In the genomic region with DNA sequence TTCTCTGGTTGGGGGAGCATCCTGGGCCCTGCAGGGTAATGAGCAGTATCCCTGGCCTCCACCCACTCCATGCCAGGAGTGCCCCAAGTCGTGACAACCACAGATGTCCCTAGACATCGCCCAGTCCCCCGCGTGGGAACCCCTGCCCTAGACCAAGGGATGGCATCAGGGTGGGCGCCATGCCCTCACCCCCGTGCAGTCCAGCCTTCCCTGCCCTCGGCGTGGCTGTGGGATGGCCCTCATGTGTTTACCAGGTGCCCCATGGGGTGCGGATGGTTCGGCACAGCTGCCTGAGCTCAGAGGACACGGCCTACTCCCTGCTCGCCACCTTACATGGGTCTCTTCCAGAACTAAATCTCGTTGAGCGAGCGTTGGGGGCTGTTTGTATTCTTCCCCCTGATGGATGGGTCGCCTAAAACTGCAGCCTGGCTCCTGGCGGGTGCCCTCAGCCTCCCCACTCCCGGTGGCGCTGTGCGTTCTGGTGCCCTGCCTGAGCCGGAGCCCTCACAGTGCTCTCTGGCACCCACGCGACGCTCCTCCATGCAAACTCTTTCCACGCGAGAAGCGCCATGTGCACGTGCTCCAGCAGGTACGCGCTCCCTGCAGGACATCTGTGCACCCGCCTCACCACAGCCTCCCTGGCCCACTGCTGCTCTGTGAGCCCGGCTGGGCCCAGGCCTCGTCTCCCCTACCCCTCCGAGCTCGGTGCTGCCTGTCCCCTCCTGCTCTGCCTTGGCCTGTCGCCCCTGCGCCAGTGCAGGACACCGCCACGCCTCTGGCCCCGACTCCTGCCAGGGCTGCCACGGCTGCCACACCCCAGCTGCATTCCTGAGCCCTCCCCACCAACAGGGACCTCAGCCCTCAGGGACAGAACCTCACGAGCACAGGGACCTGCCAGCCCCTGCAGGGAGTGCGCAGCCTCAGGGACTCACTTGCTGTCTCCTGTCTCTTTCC, we compare ENCODE assay signal across 1 cellular context.
TF ChIP-seq lines count a peak whose summit lies in the region.

No MANE protein-coding gene starts in this region.

TF ChIP-seq in H1, 55 proteins besides CTCF, POLR2A, EP300 and RAD21:
- TF ChIP-seq CHD2 (IDR thresholded peaks at IDR 0.05; ENCODE audit: low read length), result no peak
- TF ChIP-seq BACH1 (IDR thresholded peaks at IDR 0.05; ENCODE audit: low read length), result no peak
- no peak for TF ChIP-seq SUZ12 (IDR thresholded peaks at IDR 0.05; ENCODE audit: low read length)
- no peak for TF ChIP-seq BCL11A (IDR thresholded peaks at IDR 0.05; ENCODE audit: low read depth in 2 of 2, low read length in 2 of 2)
- no peak for TF ChIP-seq TAF7 (optimal IDR thresholded peaks at IDR 0.05; ENCODE audit: borderline replicate concordance, low read depth, low read length)
- TF ChIP-seq CREB1 (IDR thresholded peaks at IDR 0.05), result no peak
- TF ChIP-seq, protein P1, sequence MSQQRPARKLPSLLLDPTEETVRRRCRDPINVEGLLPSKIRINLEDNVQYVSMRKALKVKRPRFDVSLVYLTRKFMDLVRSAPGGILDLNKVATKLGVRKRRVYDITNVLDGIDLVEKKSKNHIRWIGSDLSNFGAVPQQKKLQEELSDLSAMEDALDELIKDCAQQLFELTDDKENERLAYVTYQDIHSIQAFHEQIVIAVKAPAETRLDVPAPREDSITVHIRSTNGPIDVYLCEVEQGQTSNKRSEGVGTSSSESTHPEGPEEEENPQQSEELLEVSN (IDR thresholded peaks at IDR 0.05), result no peak
- TF ChIP-seq RNF2 (IDR thresholded peaks at IDR 0.05; ENCODE audit: borderline replicate concordance, low read depth, low read length, missing control alignments, poor library complexity, severe bottlenecking), result no peak
- no peak for TF ChIP-seq KDM4A (IDR thresholded peaks at IDR 0.05; ENCODE audit: low read depth, low read length, severe bottlenecking)
- no peak for TF ChIP-seq KDM5A (IDR thresholded peaks at IDR 0.05; ENCODE audit: low read length)
- no peak for TF ChIP-seq SP2 (IDR thresholded peaks at IDR 0.05; ENCODE audit: low read length)
- no peak for TF ChIP-seq POU5F1 (IDR thresholded peaks at IDR 0.05; ENCODE audit: low read depth, low read length)
- no peak for TF ChIP-seq ATF2 (IDR thresholded peaks at IDR 0.05; ENCODE audit: low read length)
- TF ChIP-seq PHF8 (conservative IDR thresholded peaks at IDR 0.05; ENCODE audit: low read depth, low read length), result no peak
- no peak for TF ChIP-seq HDAC2 (IDR thresholded peaks at IDR 0.05; ENCODE audit: borderline replicate concordance in 1 of 2, low read depth in 2 of 2, low read length in 2 of 2)
